In genomic region chr11:18105802-18106574, GRCh38 we compare ENCODE assay signal across 1 cellular context.
A peak's percentile ranks its signal among the peaks of the same experiment; 100 is the strongest.
TF ChIP-seq lines count a peak whose summit lies in the region.

Gene SAAL1, minus strand, starts transcription at chr11:18106082. Its CDS starts 41 bp downstream, at chr11:18106041.

TF ChIP-seq in HEK293, 187 proteins besides CTCF, POLR2A, EP300 and RAD21 (continued from another document):
- TF ChIP-seq ZXDB (tag by site-specific recombination; IDR thresholded peaks at IDR 0.05), result peak; percentile 72
- no peak for TF ChIP-seq ZFP41 (tag by site-specific recombination; IDR thresholded peaks at IDR 0.05; ENCODE audit: borderline replicate concordance)
- TF ChIP-seq GLIS1 (tag by site-specific recombination; IDR thresholded peaks at IDR 0.05), result peak; percentile 63
- TF ChIP-seq ZNF18 (tag by site-specific recombination; IDR thresholded peaks at IDR 0.05), result no peak
- peak; percentile 81 for TF ChIP-seq SP7 (tag by site-specific recombination; IDR thresholded peaks at IDR 0.05)
- 0 out of 2 replicates have a peak, but pooled peaks have one; percentile 35 for TF ChIP-seq ZNF792 (tag by site-specific recombination; IDR thresholded peaks at IDR 0.05)
- TF ChIP-seq SP2 (tag by site-specific recombination; IDR thresholded peaks at IDR 0.05), result peak; percentile 51
- no peak for TF ChIP-seq HOXD13 (CRISPR knock-in tag; IDR thresholded peaks at IDR 0.05; ENCODE audit: borderline replicate concordance)
- no peak for TF ChIP-seq TCF7L2 (IDR thresholded peaks at IDR 0.05; ENCODE audit: borderline replicate concordance, low read depth, low read length)
- no peak for TF ChIP-seq ZNF311 (tag by site-specific recombination; IDR thresholded peaks at IDR 0.05; ENCODE audit: borderline replicate concordance)
- TF ChIP-seq HIC1 (tag by site-specific recombination; IDR thresholded peaks at IDR 0.05), result peak; percentile 87
- TF ChIP-seq EGR2 (tag by site-specific recombination; IDR thresholded peaks at IDR 0.05; ENCODE audit: low read depth), result 0 out of 2 replicates have a peak, but pooled peaks have one; percentile 18
- TF ChIP-seq REPIN1 (tag by site-specific recombination; IDR thresholded peaks at IDR 0.05; ENCODE audit: low read depth), result peak; percentile 68; the same call in 1 of the 2 replicates
- no peak for TF ChIP-seq ZNF529 (tag by site-specific recombination; IDR thresholded peaks at IDR 0.05; ENCODE audit: insufficient replicate concordance)
- TF ChIP-seq BCL11B (tag by site-specific recombination; IDR thresholded peaks at IDR 0.05; ENCODE audit: low read depth), result peak; percentile 47; the same call in 1 of the 2 replicates
- peak; percentile 22; the same call in 1 of the 2 replicates for TF ChIP-seq OVOL3 (tag by site-specific recombination; IDR thresholded peaks at IDR 0.05)
- TF ChIP-seq ZNF341 (tag by site-specific recombination; IDR thresholded peaks at IDR 0.05; ENCODE audit: low read depth), result no peak
- TF ChIP-seq ZNF514 (tag by site-specific recombination; IDR thresholded peaks at IDR 0.05), result no peak
- no peak for TF ChIP-seq ZNF114 (tag by site-specific recombination; IDR thresholded peaks at IDR 0.05)
- TF ChIP-seq ZNF707 (tag by site-specific recombination; IDR thresholded peaks at IDR 0.05), result no peak
- peak; percentile 70 for TF ChIP-seq ZBTB8A (tag by site-specific recombination; IDR thresholded peaks at IDR 0.05)
- no peak for TF ChIP-seq ZNF350 (tag by site-specific recombination; IDR thresholded peaks at IDR 0.05)
- no peak for TF ChIP-seq ZNF223 (tag by site-specific recombination; IDR thresholded peaks at IDR 0.05)
- no peak for TF ChIP-seq ZNF544 (tag by site-specific recombination; IDR thresholded peaks at IDR 0.05)
- peak; percentile 17; the same call in 1 of the 2 replicates for TF ChIP-seq ZNF654 (tag by site-specific recombination; IDR thresholded peaks at IDR 0.05; ENCODE audit: low read depth)
